ENCODE assay signal across 35 cellular contexts in the genomic region with DNA sequence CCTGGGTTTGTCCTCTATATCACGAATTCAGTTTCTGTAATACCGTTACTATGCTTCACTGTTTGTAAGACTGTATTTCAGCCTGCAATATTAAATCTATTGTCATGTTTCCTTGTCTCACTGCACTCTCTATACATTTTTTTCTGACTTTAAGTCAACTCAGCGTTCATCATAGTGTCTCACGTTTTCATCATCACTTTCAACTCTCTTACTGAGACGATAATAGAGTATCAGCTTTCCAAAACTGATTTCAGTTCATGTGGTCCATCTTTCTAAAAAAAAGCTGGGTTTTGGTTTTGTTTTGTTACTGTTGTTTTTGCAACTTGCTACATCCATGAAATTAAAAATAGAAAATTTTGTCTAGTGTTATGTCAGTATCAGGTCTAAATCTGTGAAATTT.
"Had no signal": no experiment of that assay in that cellular context is flagged by ENCODE, and none has a peak within 500 bp of the region (broad histone marks: within the 10 kb centered on the region; RNA-seq: fewer than 3 reads in every experiment).

No MANE protein-coding gene starts in this region.

- H3K4me3 ChIP-seq: MG63 had no signal

- DNase-seq: Karpas-422, Kasumi-1, KG1, MG63, MV-4-11, NCI-H1048, NCI-H1092, NCI-H1092 treated with DMSO at 0.1 percent for 48 hours, NCI-H1105, NCI-H1105 treated with DMSO at 0.1 percent for 48 hours, NCI-H1417, NCI-H1417 treated with DMSO at 0.1 percent for 48 hours, NCI-H1436, NCI-H1436 treated with DMSO at 0.1 percent for 48 hours, NCI-H146, NCI-H1694, NCI-H1694 treated with DMSO at 0.1 percent for 48 hours, NCI-H187, NCI-H187 treated with DMSO at 0.1 percent for 48 hours, NCI-H1930, NCI-H2029, NCI-H2029 treated with DMSO at 0.1 percent for 48 hours, NCI-H2081, NCI-H2081 treated with DMSO at 0.1 percent for 48 hours, NCI-H2107, NCI-H2171, NCI-H2171 treated with DMSO at 0.1 percent for 48 hours, NCI-H2227 treated with DMSO at 0.1 percent for 48 hours, NCI-H226, NCI-H345, NCI-H446, NCI-H446 treated with DMSO at 0.1 percent for 48 hours, NCI-H510A, NCI-H510A treated with DMSO at 0.1 percent for 48 hours, NCI-H524 had no signal

- H3K27me3 ChIP-seq: MG63 had no signal

- H3K9me3 ChIP-seq: MG63 had no signal

- H3K36me3 ChIP-seq: MG63 had no signal
